2 cellular contexts compared by ENCODE assay signal in the genomic region with DNA sequence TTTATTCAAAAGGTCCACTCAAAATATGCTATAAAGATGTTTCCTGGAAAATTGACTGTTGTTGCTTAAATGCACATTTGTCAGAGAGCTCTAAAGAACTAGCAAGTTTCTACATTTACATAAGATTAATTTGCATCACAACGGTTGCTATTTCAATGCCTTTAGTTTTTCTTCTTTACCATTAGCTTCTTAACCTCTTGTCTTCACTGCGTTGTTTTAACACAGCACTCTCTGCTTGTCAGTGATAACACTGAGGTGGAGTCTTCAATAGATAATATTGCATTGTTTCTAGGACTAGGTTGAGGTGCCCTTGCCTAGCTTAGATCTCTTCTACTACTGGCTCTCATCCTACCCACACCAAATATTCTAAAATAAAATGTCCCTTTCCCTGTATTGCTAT.
TF ChIP-seq lines count a peak whose summit lies in the region.

No MANE protein-coding gene starts in this region.

TF ChIP-seq in GM23338, 12 proteins besides CTCF, POLR2A, EP300 and RAD21 (continued from another document):
- TF ChIP-seq, protein P1, sequence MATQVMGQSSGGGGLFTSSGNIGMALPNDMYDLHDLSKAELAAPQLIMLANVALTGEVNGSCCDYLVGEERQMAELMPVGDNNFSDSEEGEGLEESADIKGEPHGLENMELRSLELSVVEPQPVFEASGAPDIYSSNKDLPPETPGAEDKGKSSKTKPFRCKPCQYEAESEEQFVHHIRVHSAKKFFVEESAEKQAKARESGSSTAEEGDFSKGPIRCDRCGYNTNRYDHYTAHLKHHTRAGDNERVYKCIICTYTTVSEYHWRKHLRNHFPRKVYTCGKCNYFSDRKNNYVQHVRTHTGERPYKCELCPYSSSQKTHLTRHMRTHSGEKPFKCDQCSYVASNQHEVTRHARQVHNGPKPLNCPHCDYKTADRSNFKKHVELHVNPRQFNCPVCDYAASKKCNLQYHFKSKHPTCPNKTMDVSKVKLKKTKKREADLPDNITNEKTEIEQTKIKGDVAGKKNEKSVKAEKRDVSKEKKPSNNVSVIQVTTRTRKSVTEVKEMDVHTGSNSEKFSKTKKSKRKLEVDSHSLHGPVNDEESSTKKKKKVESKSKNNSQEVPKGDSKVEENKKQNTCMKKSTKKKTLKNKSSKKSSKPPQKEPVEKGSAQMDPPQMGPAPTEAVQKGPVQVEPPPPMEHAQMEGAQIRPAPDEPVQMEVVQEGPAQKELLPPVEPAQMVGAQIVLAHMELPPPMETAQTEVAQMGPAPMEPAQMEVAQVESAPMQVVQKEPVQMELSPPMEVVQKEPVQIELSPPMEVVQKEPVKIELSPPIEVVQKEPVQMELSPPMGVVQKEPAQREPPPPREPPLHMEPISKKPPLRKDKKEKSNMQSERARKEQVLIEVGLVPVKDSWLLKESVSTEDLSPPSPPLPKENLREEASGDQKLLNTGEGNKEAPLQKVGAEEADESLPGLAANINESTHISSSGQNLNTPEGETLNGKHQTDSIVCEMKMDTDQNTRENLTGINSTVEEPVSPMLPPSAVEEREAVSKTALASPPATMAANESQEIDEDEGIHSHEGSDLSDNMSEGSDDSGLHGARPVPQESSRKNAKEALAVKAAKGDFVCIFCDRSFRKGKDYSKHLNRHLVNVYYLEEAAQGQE (IDR thresholded peaks at IDR 0.05; ENCODE audit: unreplicated experiment): no peak

TF ChIP-seq in WTC11, 78 proteins besides CTCF, POLR2A, EP300 and RAD21 (continued from another document):
- TF ChIP-seq, protein P2, sequence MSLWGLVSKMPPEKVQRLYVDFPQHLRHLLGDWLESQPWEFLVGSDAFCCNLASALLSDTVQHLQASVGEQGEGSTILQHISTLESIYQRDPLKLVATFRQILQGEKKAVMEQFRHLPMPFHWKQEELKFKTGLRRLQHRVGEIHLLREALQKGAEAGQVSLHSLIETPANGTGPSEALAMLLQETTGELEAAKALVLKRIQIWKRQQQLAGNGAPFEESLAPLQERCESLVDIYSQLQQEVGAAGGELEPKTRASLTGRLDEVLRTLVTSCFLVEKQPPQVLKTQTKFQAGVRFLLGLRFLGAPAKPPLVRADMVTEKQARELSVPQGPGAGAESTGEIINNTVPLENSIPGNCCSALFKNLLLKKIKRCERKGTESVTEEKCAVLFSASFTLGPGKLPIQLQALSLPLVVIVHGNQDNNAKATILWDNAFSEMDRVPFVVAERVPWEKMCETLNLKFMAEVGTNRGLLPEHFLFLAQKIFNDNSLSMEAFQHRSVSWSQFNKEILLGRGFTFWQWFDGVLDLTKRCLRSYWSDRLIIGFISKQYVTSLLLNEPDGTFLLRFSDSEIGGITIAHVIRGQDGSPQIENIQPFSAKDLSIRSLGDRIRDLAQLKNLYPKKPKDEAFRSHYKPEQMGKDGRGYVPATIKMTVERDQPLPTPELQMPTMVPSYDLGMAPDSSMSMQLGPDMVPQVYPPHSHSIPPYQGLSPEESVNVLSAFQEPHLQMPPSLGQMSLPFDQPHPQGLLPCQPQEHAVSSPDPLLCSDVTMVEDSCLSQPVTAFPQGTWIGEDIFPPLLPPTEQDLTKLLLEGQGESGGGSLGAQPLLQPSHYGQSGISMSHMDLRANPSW (CRISPR knock-in tag; conservative IDR thresholded peaks at IDR 0.05; ENCODE audit: low read depth): no peak
- TF ChIP-seq OVOL2 (CRISPR knock-in tag; IDR thresholded peaks at IDR 0.05; ENCODE audit: borderline replicate concordance): no peak
- no peak for TF ChIP-seq RORB (CRISPR knock-in tag; IDR thresholded peaks at IDR 0.05)
- no peak for TF ChIP-seq NFYB (CRISPR knock-in tag; conservative IDR thresholded peaks at IDR 0.05; ENCODE audit: low read depth)
- no peak for TF ChIP-seq TP53 (CRISPR knock-in tag; IDR thresholded peaks at IDR 0.05)
- no peak for TF ChIP-seq ZNF416 (CRISPR knock-in tag; IDR thresholded peaks at IDR 0.05)
- no peak for TF ChIP-seq IRF2 (CRISPR knock-in tag; IDR thresholded peaks at IDR 0.05; ENCODE audit: borderline replicate concordance, low read depth)
- TF ChIP-seq MXD4 (CRISPR knock-in tag; IDR thresholded peaks at IDR 0.05; ENCODE audit: borderline replicate concordance): no peak
- no peak for TF ChIP-seq TEAD1 (CRISPR knock-in tag; IDR thresholded peaks at IDR 0.05)
- TF ChIP-seq, protein P3, sequence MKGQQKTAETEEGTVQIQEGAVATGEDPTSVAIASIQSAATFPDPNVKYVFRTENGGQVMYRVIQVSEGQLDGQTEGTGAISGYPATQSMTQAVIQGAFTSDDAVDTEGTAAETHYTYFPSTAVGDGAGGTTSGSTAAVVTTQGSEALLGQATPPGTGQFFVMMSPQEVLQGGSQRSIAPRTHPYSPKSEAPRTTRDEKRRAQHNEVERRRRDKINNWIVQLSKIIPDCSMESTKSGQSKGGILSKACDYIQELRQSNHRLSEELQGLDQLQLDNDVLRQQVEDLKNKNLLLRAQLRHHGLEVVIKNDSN (CRISPR knock-in tag; IDR thresholded peaks at IDR 0.05): no peak
- TF ChIP-seq ZNF232 (CRISPR knock-in tag; IDR thresholded peaks at IDR 0.05): no peak
TF ChIP-seq in WTC11: peak in this region for 0.
